23 cellular contexts compared by ENCODE assay signal in the genomic region with DNA sequence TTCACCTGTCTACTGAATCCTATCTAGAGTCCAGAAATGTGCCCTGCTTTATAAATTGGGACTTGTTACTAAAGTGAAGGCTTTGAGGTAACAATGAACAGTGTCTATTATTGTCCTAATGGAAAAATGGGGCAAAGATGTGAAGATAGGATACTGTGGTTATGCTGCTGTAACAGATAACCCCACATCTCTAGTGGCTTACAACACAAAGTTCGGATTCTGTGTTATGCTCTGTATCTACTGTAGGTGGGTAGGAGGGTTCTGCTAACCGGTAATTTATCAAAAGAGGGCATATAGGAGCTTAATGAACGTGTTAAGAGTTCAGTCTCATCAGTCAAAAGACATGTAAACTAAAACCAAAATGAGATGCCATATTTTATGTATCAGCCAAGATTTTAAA. TPM values are rescaled to one million over a fixed set of nuclear protein-coding genes. Genes with fewer than 3 reads are reported as not detected.
DNase-seq lines count a peak whose midpoint lies in the region; ATAC-seq and TF ChIP-seq lines count a peak whose summit lies in the region.
"Had no signal": no experiment of that assay in that cellular context is flagged by ENCODE, and none has a peak within 500 bp of the region (broad histone marks: within the 10 kb centered on the region; RNA-seq: fewer than 3 reads in every experiment).

No MANE protein-coding gene starts in this region.

- DNase-seq in activated naive CD4-positive, alpha-beta T cell treated with anti-CD3 and anti-CD28 coated beads for 36 hours, result no peak
- no peak for DNase-seq in activated naive CD4-positive, alpha-beta T cell treated with anti-CD3 and anti-CD28 coated beads, Interleukin-2, amount 50 U/mL, for 16 hours
- DNase-seq in activated CD4-positive, alpha-beta memory T cell treated with anti-CD3 and anti-CD28 coated beads, Interleukin-2, amount 10 ng/mL, durations not matched to agents 7 days and 5 days, result no peak
- no peak for DNase-seq in naive thymus-derived CD8-positive, alpha-beta T cell
- DNase-seq in DMS153 (lab: John Stamatoyannopoulos, UW), result no peak
- DNase-seq: BE2C, COR-L47, DMS79 treated with DMSO at 0.1 percent for 48 hours, KBM-7, MV-4-11, NCI-H1105 treated with DMSO at 0.1 percent for 48 hours, NCI-H2029 treated with DMSO at 0.1 percent for 48 hours, NCI-H226, NCI-H510A treated with DMSO at 0.1 percent for 48 hours, NCI-H774, Peyer's patch had no signal

- H2AFZ ChIP-seq in KMS-11 (ENCODE audit: low read depth), result no peak overlapping the region
- H2AFZ ChIP-seq: GM23338 had no signal

- H3K9me3 Mint-ChIP-seq in activated naive CD4-positive, alpha-beta T cell treated with anti-CD3 and anti-CD28 coated beads for 36 hours, result no peaks in the 10 kb centered on the region
- H3K9me3 Mint-ChIP-seq in activated CD4-positive, alpha-beta memory T cell treated with anti-CD3 and anti-CD28 coated beads, Interleukin-2, amount 10 ng/mL, durations not matched to agents 7 days and 5 days, result no peaks in the 10 kb centered on the region
- H3K9me3 Mint-ChIP-seq in naive thymus-derived CD8-positive, alpha-beta T cell, result no peaks in the 10 kb centered on the region
- H3K9me3 Mint-ChIP-seq: GM23338 had no signal

- H3K4me3 Mint-ChIP-seq in activated naive CD4-positive, alpha-beta T cell treated with anti-CD3 and anti-CD28 coated beads for 36 hours, result no peak overlapping the region
- H3K4me3 Mint-ChIP-seq in activated CD4-positive, alpha-beta memory T cell treated with anti-CD3 and anti-CD28 coated beads, Interleukin-2, amount 10 ng/mL, durations not matched to agents 7 days and 5 days, result no peak overlapping the region
- no peak overlapping the region for H3K4me3 Mint-ChIP-seq in naive thymus-derived CD8-positive, alpha-beta T cell
- H3K4me3 Mint-ChIP-seq: GM23338 had no signal

- intact Hi-C loops in activated naive CD4-positive, alpha-beta T cell treated with anti-CD3 and anti-CD28 coated beads for 36 hours (cut with micrococcal nuclease), result no loop called here

- peak overlapping the region; percentile 46; the same call in 1 of the 2 replicates for H3K9ac ChIP-seq in KMS-11

- H3K79me2 ChIP-seq in KMS-11 (ENCODE audit: insufficient read depth, low read depth), result peaks cover 94% of the 10 kb centered on the region

- H3K36me3 ChIP-seq in KMS-11 (ENCODE audit: insufficient read depth), result no peaks in the 10 kb centered on the region

- no peak for ATAC-seq in naive thymus-derived CD8-positive, alpha-beta T cell
- ATAC-seq in GM21576 (IDR thresholded peaks at IDR 0.05; ENCODE audit: unreplicated experiment), result no peak
- ATAC-seq: GM23338 had no signal

- H3K27ac ChIP-seq in KMS-11, result peak overlapping the region; percentile 88; the same call in 1 of the 2 replicates
- H3K27ac ChIP-seq: HL-60, Peyer's patch had no signal

- CTCF ChIA-PET in activated naive CD4-positive, alpha-beta T cell treated with anti-CD3 and anti-CD28 coated beads for 36 hours (lab: Charles Lee), result no interaction called here
- CTCF ChIA-PET in activated CD4-positive, alpha-beta memory T cell treated with anti-CD3 and anti-CD28 coated beads, Interleukin-2, amount 10 ng/mL, durations not matched to agents 7 days and 5 days (lab: Charles Lee), result no interaction called here

- H3K4me1 ChIP-seq in KMS-11 (ENCODE audit: low read depth, poor library complexity, severe bottlenecking), result peaks cover 54% of the 10 kb centered on the region
- H3K4me1 ChIP-seq: BE2C had no signal

- H3K4me2 ChIP-seq in KMS-11, result no peak overlapping the region
- H3K4me2 ChIP-seq: GM23338 had no signal

- no peaks in the 10 kb centered on the region for H3K27me3 Mint-ChIP-seq in activated naive CD4-positive, alpha-beta T cell treated with anti-CD3 and anti-CD28 coated beads for 36 hours (ENCODE audit: low read depth)
- no peaks in the 10 kb centered on the region for H3K27me3 Mint-ChIP-seq in activated CD4-positive, alpha-beta memory T cell treated with anti-CD3 and anti-CD28 coated beads, Interleukin-2, amount 10 ng/mL, durations not matched to agents 7 days and 5 days
- H3K27me3 Mint-ChIP-seq in naive thymus-derived CD8-positive, alpha-beta T cell, result no peaks in the 10 kb centered on the region

- H3K27ac Mint-ChIP-seq in activated naive CD4-positive, alpha-beta T cell treated with anti-CD3 and anti-CD28 coated beads for 36 hours, result peak overlapping the region; percentile 3
- peak overlapping the region; percentile 45 for H3K27ac Mint-ChIP-seq in activated CD4-positive, alpha-beta memory T cell treated with anti-CD3 and anti-CD28 coated beads, Interleukin-2, amount 10 ng/mL, durations not matched to agents 7 days and 5 days
- H3K27ac Mint-ChIP-seq in naive thymus-derived CD8-positive, alpha-beta T cell, result peak overlapping the region in 6 of 10 donors; percentile 15 to 74 (median 30)
- H3K27ac Mint-ChIP-seq: GM23338 had no signal

- peaks cover 18% of the 10 kb centered on the region for H3K36me3 Mint-ChIP-seq in activated naive CD4-positive, alpha-beta T cell treated with anti-CD3 and anti-CD28 coated beads for 36 hours (ENCODE audit: low read depth)
- H3K36me3 Mint-ChIP-seq in activated CD4-positive, alpha-beta memory T cell treated with anti-CD3 and anti-CD28 coated beads, Interleukin-2, amount 10 ng/mL, durations not matched to agents 7 days and 5 days (ENCODE audit: low read depth), result peaks cover 40% of the 10 kb centered on the region
- peaks cover 0 to 64% (median 6%) of the 10 kb centered on the region in 3 donors for H3K36me3 Mint-ChIP-seq in naive thymus-derived CD8-positive, alpha-beta T cell

- POLR2A ChIA-PET in activated CD4-positive, alpha-beta memory T cell treated with anti-CD3 and anti-CD28 coated beads, Interleukin-2, amount 10 ng/mL, durations not matched to agents 7 days and 5 days (lab: Charles Lee), result interaction anchor here (1.4 to 2.3 kb wide), 2 partner anchors 29 to 86 kb away, joined by 3 to 15 read pairs; a partner anchor contains a TSS
- POLR2A ChIA-PET in naive thymus-derived CD8-positive, alpha-beta T cell (lab: Charles Lee), result no interaction called here

- no peak overlapping the region for H3K4me3 ChIP-seq in KMS-11 (IDR thresholded peaks at IDR 0.05; ENCODE audit: insufficient read depth, low read depth, low read length)
- H3K4me3 ChIP-seq: GM23338, HAP-1, Peyer's patch had no signal

- H3K4me1 Mint-ChIP-seq in activated naive CD4-positive, alpha-beta T cell treated with anti-CD3 and anti-CD28 coated beads for 36 hours (ENCODE audit: low read depth), result peaks cover 47% of the 10 kb centered on the region
- peaks cover 57% of the 10 kb centered on the region for H3K4me1 Mint-ChIP-seq in activated CD4-positive, alpha-beta memory T cell treated with anti-CD3 and anti-CD28 coated beads, Interleukin-2, amount 10 ng/mL, durations not matched to agents 7 days and 5 days
- peaks cover 23 to 57% (median 42%) of the 10 kb centered on the region in 4 donors for H3K4me1 Mint-ChIP-seq in naive thymus-derived CD8-positive, alpha-beta T cell

- no peak for TF ChIP-seq CTCF in KMS-11 (conservative IDR thresholded peaks at IDR 0.05; ENCODE audit: low read depth, low read length)

- no peaks in the 10 kb centered on the region for H4K20me1 ChIP-seq in KMS-11 (ENCODE audit: insufficient read depth)

- no peaks in the 10 kb centered on the region for H3K27me3 ChIP-seq in KMS-11 (ENCODE audit: insufficient read depth, low read depth)
- H3K27me3 ChIP-seq: BE2C, Peyer's patch had no signal

RNA-seq across cellular contexts. Expression of a gene that starts 6.2 kb away (rescaled TPM):
- total RNA-seq in activated naive CD4-positive, alpha-beta T cell treated with anti-CD3 and anti-CD28 coated beads for 36 hours, result 10 to 100 TPM; 59.5 to 65.5 TPM
- 10 to 100 TPM; 53.3 to 53.7 TPM for total RNA-seq in activated CD4-positive, alpha-beta memory T cell treated with anti-CD3 and anti-CD28 coated beads, Interleukin-2, amount 10 ng/mL, durations not matched to agents 7 days and 5 days
- total RNA-seq in naive thymus-derived CD8-positive, alpha-beta T cell, result 10 to 100 TPM; 40.9 to 41.5 TPM
- 10 to 100 TPM; 75.0 to 82.4 (median 79.9) TPM for polyA plus RNA-seq in naive thymus-derived CD8-positive, alpha-beta T cell

RNA-seq across cellular contexts. Expression of a gene that starts 28.9 kb away (rescaled TPM):
- 10 to 100 TPM; 14.1 to 15.7 TPM for total RNA-seq in activated naive CD4-positive, alpha-beta T cell treated with anti-CD3 and anti-CD28 coated beads for 36 hours
- 10 to 100 TPM; 20.4 to 21.8 TPM for total RNA-seq in activated CD4-positive, alpha-beta memory T cell treated with anti-CD3 and anti-CD28 coated beads, Interleukin-2, amount 10 ng/mL, durations not matched to agents 7 days and 5 days
- 10 to 100 TPM; 26.7 to 34.3 TPM for total RNA-seq in naive thymus-derived CD8-positive, alpha-beta T cell
- polyA plus RNA-seq in naive thymus-derived CD8-positive, alpha-beta T cell, result 10 to 100 TPM in 1 of 3 donors, 1 to 10 TPM in 2; 6.9 to 14.6 (median 9.0) TPM

RNA-seq across cellular contexts. Expression of a gene that starts 28.9 kb away (rescaled TPM):
- not detected for total RNA-seq in activated naive CD4-positive, alpha-beta T cell treated with anti-CD3 and anti-CD28 coated beads for 36 hours
- total RNA-seq in activated CD4-positive, alpha-beta memory T cell treated with anti-CD3 and anti-CD28 coated beads, Interleukin-2, amount 10 ng/mL, durations not matched to agents 7 days and 5 days, result not detected
- not detected for total RNA-seq in naive thymus-derived CD8-positive, alpha-beta T cell
- not detected for polyA plus RNA-seq in naive thymus-derived CD8-positive, alpha-beta T cell
- total RNA-seq: A673, GM23338, HT-29, Peyer's patch had no signal
